In genomic region chr13:51305558-51305957, GRCh38 we compare ENCODE assay signal across 23 cellular contexts. TPM values are rescaled to one million over a fixed set of nuclear protein-coding genes. Genes with fewer than 3 reads are reported as not detected.
DNase-seq lines count a peak whose midpoint lies in the region; ATAC-seq and TF ChIP-seq lines count a peak whose summit lies in the region.
"Had no signal": no experiment of that assay in that cellular context is flagged by ENCODE, and none has a peak within 500 bp of the region (broad histone marks: within the 10 kb centered on the region; RNA-seq: fewer than 3 reads in every experiment).

No MANE protein-coding gene starts in this region.

- 74% methylated on average over 2 of the region's 3 CpGs for WGBS in right lobe of liver (ENCODE audit: insufficient coverage, low coverage, low lambda C conversion rate, missing lambda C conversion rate)

- DNase-seq in adipocyte (ENCODE audit: low read depth) (peak; percentile 30), epithelial cell of esophagus (ENCODE audit: low read depth) (peak; percentile 18), neural progenitor cell (ENCODE audit: low spot score) (no peak), 8988T (no peak), right lobe of liver (no peak)
- DNase-seq: Caco-2; CD8-positive, alpha-beta T cell; KG1; NCI-H1048; NCI-H1417; NCI-H1694; NCI-H2081; NCI-H2227 treated with DMSO at 0.1 percent for 48 hours; NCI-H526 treated with DMSO at 0.1 percent for 48 hours; OCI-M1; Peyer's patch; SHP77 treated with DMSO at 0.1 percent for 48 hours had no signal

- H3K9me3 ChIP-seq in HUES6 (ENCODE audit: control insufficient read depth, insufficient read depth, low read depth, low read length) (no peaks in the 10 kb centered on the region), adipocyte (ENCODE audit: control insufficient read depth, low read length) (no peaks in the 10 kb centered on the region), neural progenitor cell (ENCODE audit: low read depth) (no peaks in the 10 kb centered on the region), right lobe of liver (no peaks in the 10 kb centered on the region)
- H3K9me3 ChIP-seq: Caco-2, Peyer's patch had no signal

- H3K27ac Mint-ChIP-seq in neural progenitor cell, result no peak overlapping the region
- H3K27ac Mint-ChIP-seq: B cell; CD8-positive, alpha-beta T cell had no signal

- no peak overlapping the region for H3K4me3 Mint-ChIP-seq in neural progenitor cell
- H3K4me3 Mint-ChIP-seq: B cell; CD8-positive, alpha-beta T cell had no signal

- no peak for ATAC-seq in GM18868 (IDR thresholded peaks at IDR 0.05; ENCODE audit: unreplicated experiment)
- ATAC-seq in right lobe of liver, result no peak
- ATAC-seq: CD8-positive, alpha-beta T cell had no signal

- peaks cover 64% of the 10 kb centered on the region for H3F3A ChIP-seq in neural progenitor cell (ENCODE audit: low read depth)

- no peaks in the 10 kb centered on the region for H3K36me3 ChIP-seq in HUES6 (ENCODE audit: control insufficient read depth, insufficient read depth, low read length)
- H3K36me3 ChIP-seq in adipocyte (ENCODE audit: control insufficient read depth, insufficient read depth, low read length, severe bottlenecking), result no peaks in the 10 kb centered on the region
- H3K36me3 ChIP-seq in neural progenitor cell, result no peaks in the 10 kb centered on the region
- H3K36me3 ChIP-seq in right lobe of liver, result no peaks in the 10 kb centered on the region
- H3K36me3 ChIP-seq: Peyer's patch had no signal

- H3K4me1 ChIP-seq in HUES6 (ENCODE audit: control insufficient read depth, insufficient read depth, low read length) (peaks cover 52% of the 10 kb centered on the region), adipocyte (ENCODE audit: control insufficient read depth, insufficient read depth, low read length) (no peaks in the 10 kb centered on the region), neural progenitor cell (peaks cover 76% of the 10 kb centered on the region), right lobe of liver (no peaks in the 10 kb centered on the region)
- H3K4me1 ChIP-seq: Caco-2, Peyer's patch had no signal

- H3K9ac ChIP-seq in HUES6 (ENCODE audit: low read length) (no peak overlapping the region), adipocyte (ENCODE audit: low read length) (no peak overlapping the region), neural progenitor cell (no peak overlapping the region)

- H4K20me1 ChIP-seq in neural progenitor cell (ENCODE audit: low read depth), result no peaks in the 10 kb centered on the region

- H3K79me2 ChIP-seq in neural progenitor cell (ENCODE audit: low read depth), result no peaks in the 10 kb centered on the region

- H3K27ac ChIP-seq in HUES6 (ENCODE audit: low read depth, low read length), result peak overlapping the region; percentile 54
- H3K27ac ChIP-seq in neural progenitor cell, result peak overlapping the region; percentile 42
- H3K27ac ChIP-seq in right lobe of liver, result no peak overlapping the region
- H3K27ac ChIP-seq: C4-2B, HL-60, Peyer's patch had no signal

- H3K27me3 Mint-ChIP-seq in neural progenitor cell (ENCODE audit: insufficient read depth, low read depth), result peaks cover 3% of the 10 kb centered on the region

- H3K4me2 ChIP-seq in neural progenitor cell, result no peak overlapping the region

- H3K4me1 Mint-ChIP-seq in neural progenitor cell, result peaks cover 41% of the 10 kb centered on the region
- H3K4me1 Mint-ChIP-seq: B cell had no signal

- H3K4me3 ChIP-seq in HUES6 (ENCODE audit: low read depth, low read length), result no peak overlapping the region
- H3K4me3 ChIP-seq in adipocyte (ENCODE audit: low read length), result no peak overlapping the region
- no peak overlapping the region for H3K4me3 ChIP-seq in epithelial cell of esophagus (ENCODE audit: low read length)
- H3K4me3 ChIP-seq in neural progenitor cell, result no peak overlapping the region
- no peak overlapping the region for H3K4me3 ChIP-seq in right lobe of liver
- H3K4me3 ChIP-seq: Peyer's patch had no signal

- no peak overlapping the region for H2AFZ ChIP-seq in neural progenitor cell (replicated peaks)

- TF ChIP-seq CTCF in epithelial cell of esophagus (IDR thresholded peaks at IDR 0.05; ENCODE audit: insufficient read depth, low read depth, low read length, missing control alignments) (no peak), neural progenitor cell (IDR thresholded peaks at IDR 0.05) (no peak), right lobe of liver (IDR thresholded peaks at IDR 0.05) (no peak)

- H3K27me3 ChIP-seq in HUES6 (ENCODE audit: control insufficient read depth, insufficient read depth, low read length) (no peaks in the 10 kb centered on the region), adipocyte (replicated peaks; ENCODE audit: control insufficient read depth, insufficient read depth, low read length) (no peaks in the 10 kb centered on the region), neural progenitor cell (no peaks in the 10 kb centered on the region), right lobe of liver (no peaks in the 10 kb centered on the region)
- H3K27me3 ChIP-seq: Peyer's patch had no signal

- TF ChIP-seq POLR2A in right lobe of liver (IDR thresholded peaks at IDR 0.05), result no peak

- no peaks in the 10 kb centered on the region for H3K36me3 Mint-ChIP-seq in neural progenitor cell
- H3K36me3 Mint-ChIP-seq: CD8-positive, alpha-beta T cell had no signal

- intact Hi-C loops in right lobe of liver (cut with DNase I), result no loop called here

- peaks cover 5% of the 10 kb centered on the region for H3K9me3 Mint-ChIP-seq in neural progenitor cell
- H3K9me3 Mint-ChIP-seq: CD8-positive, alpha-beta T cell had no signal

RNA-seq across cellular contexts. Expression of gene SERPINE3, which starts 33.9 kb away (rescaled TPM):
- total RNA-seq in neural progenitor cell (ENCODE audit: low replicate concordance), result 0.40 and 0.47 TPM in 2 replicates
- total RNA-seq in right lobe of liver, result not detected
- total RNA-seq: B cell; Caco-2; CD8-positive, alpha-beta T cell; NCI-H460; Peyer's patch had no signal

Comparison
In these comparisons a context has a peak if more than half of its experiments do, and no peak if none do; other contexts are left out.
1. H3K27ac ChIP-seq: peak in HUES6 (single experiment) and neural progenitor cell (single experiment); none in right lobe of liver (0 of 3).
2. DNase-seq: peak in adipocyte (single experiment) and epithelial cell of esophagus (single experiment); none in neural progenitor cell (single experiment), 8988T (single experiment) and right lobe of liver (0 of 3).